ENCODE assay signal across 1 cellular context in genomic region chr19:35009424-35010415, GRCh38.
TF ChIP-seq lines count a peak whose summit lies in the region.

No MANE protein-coding gene starts in this region.

TF ChIP-seq in WTC11, 78 proteins besides CTCF, POLR2A, EP300 and RAD21 (continued from another document):
- TF ChIP-seq NFE2L1 (CRISPR knock-in tag; IDR thresholded peaks at IDR 0.05): no peak
- no peak for TF ChIP-seq ZNF121 (CRISPR knock-in tag; IDR thresholded peaks at IDR 0.05)
